In genomic region chr3:45864760-45865567, GRCh38 we compare ENCODE assay signal across 10 cellular contexts. TPM values are rescaled to one million over a fixed set of nuclear protein-coding genes. Genes with fewer than 3 reads are reported as not detected.
A peak's percentile ranks its signal among the peaks of the same experiment; 100 is the strongest.
DNase-seq lines count a peak whose midpoint lies in the region; ATAC-seq and TF ChIP-seq lines count a peak whose summit lies in the region.
"Had no signal": no experiment of that assay in that cellular context is flagged by ENCODE, and none has a peak within 500 bp of the region (broad histone marks: within the 10 kb centered on the region; RNA-seq: fewer than 3 reads in every experiment).

No MANE protein-coding gene starts in this region.

- TF ChIP-seq POLR2A in Peyer's patch (IDR thresholded peaks at IDR 0.05) (no peak), prostate gland (IDR thresholded peaks at IDR 0.05) (no peak)

- H3K9me3 ChIP-seq in CD4-positive, alpha-beta T cell (ENCODE audit: control insufficient read depth, low read length), result no peaks in the 10 kb centered on the region
- H3K9me3 ChIP-seq in Peyer's patch, result no peaks in the 10 kb centered on the region
- H3K9me3 ChIP-seq in right atrium auricular region, result peaks cover 0 to 4% of the 10 kb centered on the region in 2 donors
- no peaks in the 10 kb centered on the region for H3K9me3 ChIP-seq in prostate gland

- peaks cover 0 to 18% (median 0%) of the 10 kb centered on the region in 4 donors for H3K4me1 ChIP-seq in Peyer's patch
- no peaks in the 10 kb centered on the region for H3K4me1 ChIP-seq in right atrium auricular region
- H3K4me1 ChIP-seq in prostate gland (replicated peaks), result no peaks in the 10 kb centered on the region

- H3K27me3 ChIP-seq in CD4-positive, alpha-beta T cell (ENCODE audit: control insufficient read depth, insufficient read depth, low read length), result no peaks in the 10 kb centered on the region
- H3K27me3 ChIP-seq in Peyer's patch, result no peaks in the 10 kb centered on the region
- H3K27me3 ChIP-seq in right atrium auricular region, result no peaks in the 10 kb centered on the region
- H3K27me3 ChIP-seq in prostate gland (replicated peaks; ENCODE audit: insufficient read depth), result no peaks in the 10 kb centered on the region

- H3K27ac ChIP-seq in CD4-positive, alpha-beta T cell (ENCODE audit: low read depth, low read length), result no peak overlapping the region
- peak overlapping the region; percentile 7 to 75 (median 57) for H3K27ac ChIP-seq in Peyer's patch
- no peak overlapping the region for H3K27ac ChIP-seq in right atrium auricular region
- no peak overlapping the region for H3K27ac ChIP-seq in prostate gland

- no peaks in the 10 kb centered on the region for H3K9me3 Mint-ChIP-seq in CD4-positive, alpha-beta T cell

- H3K4me3 ChIP-seq in Peyer's patch (no peak overlapping the region), right atrium auricular region (no peak overlapping the region), prostate gland (no peak overlapping the region)

- H3K4me1 Mint-ChIP-seq in CD4-positive, alpha-beta T cell (ENCODE audit: low read depth), result peaks cover 80% of the 10 kb centered on the region

- intact Hi-C loops in CD4-positive, alpha-beta T cell (cut with DNase I, micrococcal nuclease), result no loop called here
- intact Hi-C loops in prostate gland (cut with DNase I), result no loop called here

- no peak overlapping the region for H3K4me3 Mint-ChIP-seq in CD4-positive, alpha-beta T cell

- H3K27me3 Mint-ChIP-seq in CD4-positive, alpha-beta T cell, result peaks cover 22% of the 10 kb centered on the region

- TF ChIP-seq CTCF in CD4-positive, alpha-beta T cell (IDR thresholded peaks at IDR 0.05), result no peak
- TF ChIP-seq CTCF in Peyer's patch (IDR thresholded peaks at IDR 0.05), result no peak
- TF ChIP-seq CTCF in right atrium auricular region (IDR thresholded peaks at IDR 0.05), result no peak
- no peak for TF ChIP-seq CTCF in prostate gland (IDR thresholded peaks at IDR 0.05)

- 69% methylated on average over 9 of the region's 9 CpGs for WGBS in prostate gland

- POLR2A ChIA-PET in CD4-positive, alpha-beta T cell (lab: Charles Lee), result interaction anchor here (1.0 to 2.2 kb wide), 4 partner anchors 8 to 23 kb away, joined by 3 to 12 read pairs (median 4); partner anchors contain the start of gene LZTFL1

- H3K36me3 ChIP-seq in Peyer's patch (no peaks in the 10 kb centered on the region), right atrium auricular region (no peaks in the 10 kb centered on the region), prostate gland (no peaks in the 10 kb centered on the region)

- CTCF ChIA-PET in CD4-positive, alpha-beta T cell (lab: Charles Lee), result interaction anchor here (0.6 to 1.3 kb wide), 2 partner anchors 10 to 214 kb away, joined by 4 read pairs; no protein-coding TSS in a partner anchor

- peak; percentile 38 for ATAC-seq in CD4-positive, alpha-beta T cell (ENCODE audit: poor library complexity)
- ATAC-seq in GM18870 (IDR thresholded peaks at IDR 0.05; ENCODE audit: unreplicated experiment), result peak; percentile 69
- ATAC-seq in HG02852 (IDR thresholded peaks at IDR 0.05; ENCODE audit: unreplicated experiment), result peak; percentile 67

- H3K36me3 Mint-ChIP-seq in CD4-positive, alpha-beta T cell (ENCODE audit: low read depth), result no peaks in the 10 kb centered on the region

- H3K27ac Mint-ChIP-seq in CD4-positive, alpha-beta T cell, result peak overlapping the region; percentile 34

- DNase-seq in CD4-positive, alpha-beta T cell, result no peak
- no peak for DNase-seq in Peyer's patch
- no peak for DNase-seq in NCI-H2227 (lab: John Stamatoyannopoulos, UW; ENCODE audit: unreplicated experiment)
- no peak for DNase-seq in nucleus accumbens (lab: John Stamatoyannopoulos, UW)
- no peak for DNase-seq in right atrium auricular region (ENCODE audit: low spot score)
- no peak for DNase-seq in prostate gland (ENCODE audit: low spot score)
- DNase-seq: COR-L47, posterior cingulate gyrus had no signal

RNA-seq across cellular contexts. Expression of gene CCR9, which starts 21.4 kb away (rescaled TPM):
- 1 to 10 TPM; 6.5 to 7.4 TPM for total RNA-seq in CD4-positive, alpha-beta T cell
- total RNA-seq in Peyer's patch (1 to 10 TPM; 2.1 to 7.4 (median 3.7) TPM), right atrium auricular region (not detected), prostate gland (under 1 TPM in 1 of 2 donors, not detected in 1; 0.09 TPM)

RNA-seq across cellular contexts. Expression of gene LZTFL1, which starts 23.0 kb away (rescaled TPM):
- total RNA-seq in CD4-positive, alpha-beta T cell, result 1 to 10 TPM; 9.6 to 10.0 TPM
- total RNA-seq in Peyer's patch (10 to 100 TPM in 2 of 4 donors, 1 to 10 TPM in 2; 4.9 to 30.5 (median 9.9) TPM), right atrium auricular region (1 to 10 TPM; 8.3 to 8.9 TPM), prostate gland (10 to 100 TPM; 23.2 to 28.9 TPM)

Comparison
In these comparisons a context has a peak if more than half of its experiments do, and no peak if none do; other contexts are left out.
1. H3K27ac ChIP-seq: peak in Peyer's patch (4 of 4); none in CD4-positive, alpha-beta T cell (single experiment), right atrium auricular region (0 of 2) and prostate gland (0 of 2).
2. Peak in every context shown above with its lines, with median percentiles within 50 percentile points of each other: ATAC-seq.